ENCODE assay signal across 23 cellular contexts in the genomic region with DNA sequence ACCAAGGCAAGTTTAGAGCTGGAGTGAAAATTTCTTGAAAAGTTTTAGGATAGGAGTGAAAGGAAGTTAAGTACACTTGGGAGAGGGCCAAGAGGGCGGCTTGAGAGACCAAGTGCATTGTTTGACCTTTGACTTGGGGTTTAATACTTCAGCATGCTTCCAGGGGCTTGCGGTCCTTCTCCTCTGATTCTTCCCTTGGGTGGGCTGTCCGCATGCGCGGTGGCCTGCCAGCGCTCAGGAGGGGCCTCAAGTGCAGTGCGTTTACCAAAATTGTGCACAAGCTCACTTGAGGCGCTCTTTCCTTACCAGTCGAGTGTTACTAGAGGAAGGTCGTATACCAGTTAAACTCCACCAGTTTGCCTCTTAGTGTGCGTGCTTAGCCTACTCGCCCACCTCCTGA.
"Had no signal": no experiment of that assay in that cellular context is flagged by ENCODE, and none has a peak within 500 bp of the region (broad histone marks: within the 10 kb centered on the region; RNA-seq: fewer than 3 reads in every experiment).

No MANE protein-coding gene starts in this region.

- DNase-seq: IMR-90, Kasumi-1, MM.1S, NCI-H1092 treated with DMSO at 0.1 percent for 48 hours, NCI-H1436, NCI-H187, NCI-H2029, NCI-H2081 treated with DMSO at 0.1 percent for 48 hours, NCI-H2171, NCI-H226, NCI-H446, NCI-H510A, NCI-H524 treated with DMSO at 0.1 percent for 48 hours, NCI-H69, NCI-H774, Right ventricle myocardium superior, RPMI8226, SIG-M5 had no signal

- H3K4me3 ChIP-seq: SJSA1, SK-N-MC had no signal

- H3K36me3 ChIP-seq: SJSA1 had no signal

- H3K27ac ChIP-seq: KMS-11, SJSA1, SK-N-MC had no signal

- ATAC-seq: HepG2 had no signal

- FAIRE-seq: HepG2, RCC 7860 had no signal

- H3K9me3 ChIP-seq: SJSA1 had no signal

- H3K4me2 ChIP-seq: KMS-11 had no signal

- H3K9ac ChIP-seq: KMS-11 had no signal

- H3K27me3 ChIP-seq: SJSA1 had no signal
